In genomic region chr4:75843596-75843995, GRCh38 we compare ENCODE assay signal across 18 cellular contexts. TPM values are rescaled to one million over a fixed set of nuclear protein-coding genes. Genes with fewer than 3 reads are reported as not detected.
DNase-seq lines count a peak whose midpoint lies in the region; ATAC-seq and TF ChIP-seq lines count a peak whose summit lies in the region.
"Had no signal": no experiment of that assay in that cellular context is flagged by ENCODE, and none has a peak within 500 bp of the region (broad histone marks: within the 10 kb centered on the region; RNA-seq: fewer than 3 reads in every experiment).

No MANE protein-coding gene starts in this region.

- H3K4me3 ChIP-seq in HL-60 (replicated peaks; ENCODE audit: insufficient read depth, low read length) (no peak overlapping the region), upper lobe of left lung (no peak overlapping the region), WERI-Rb-1 (ENCODE audit: low read depth, low read length) (no peak overlapping the region)

- H3K27me3 ChIP-seq in HL-60 (ENCODE audit: insufficient read depth, poor library complexity, severe bottlenecking) (no peaks in the 10 kb centered on the region), upper lobe of left lung (no peaks in the 10 kb centered on the region), WERI-Rb-1 (ENCODE audit: insufficient read depth, low read depth, severe bottlenecking) (no peaks in the 10 kb centered on the region)
- H3K27me3 ChIP-seq: neutrophil had no signal

- DNase-seq in HL-60 (ENCODE audit: low read depth in 1 of 2, low spot score in 1 of 2) = no peak
- DNase-seq in astrocyte of the hippocampus (ENCODE audit: low read depth, low spot score) = peak; percentile 21
- DNase-seq in nephron progenitor cell = no peak
- no peak for DNase-seq in upper lobe of left lung
- no peak for DNase-seq in WERI-Rb-1
- DNase-seq: activated naive CD4-positive, alpha-beta T cell treated with anti-CD3 and anti-CD28 coated beads, Interleukin-2, amount 50 U/mL, for 16 hours; activated T-cell treated with anti-CD3 and anti-CD28 coated beads, Interleukin-2, amount 50 U/mL, for 72 hours; AML-193; effector memory CD8-positive, alpha-beta T cell; NCI-H1105; NCI-H510A treated with DMSO at 0.1 percent for 48 hours; RPMI8226 had no signal

- H3K9me3 ChIP-seq in upper lobe of left lung = no peaks in the 10 kb centered on the region
- H3K9me3 ChIP-seq in WERI-Rb-1 (ENCODE audit: severe bottlenecking) = no peaks in the 10 kb centered on the region
- H3K9me3 ChIP-seq: neutrophil had no signal

- no peaks in the 10 kb centered on the region for H3K27me3 Mint-ChIP-seq in nephron progenitor cell (ENCODE audit: low read depth, poor library complexity)
- H3K27me3 Mint-ChIP-seq: effector memory CD8-positive, alpha-beta T cell had no signal

- no peaks in the 10 kb centered on the region for H3K9me3 Mint-ChIP-seq in nephron progenitor cell
- H3K9me3 Mint-ChIP-seq: activated T-cell treated with anti-CD3 and anti-CD28 coated beads, Interleukin-2, amount 50 U/mL, for 72 hours; effector memory CD8-positive, alpha-beta T cell had no signal

- WGBS in upper lobe of left lung, 2 donors = 93 to 98% methylated on average over 4 of the region's 4 CpGs

- TF ChIP-seq CTCF in HL-60 (IDR thresholded peaks at IDR 0.05; ENCODE audit: insufficient read depth, low read length) (no peak), nephron progenitor cell (IDR thresholded peaks at IDR 0.05) (no peak), upper lobe of left lung (IDR thresholded peaks at IDR 0.05) (no peak), WERI-Rb-1 (IDR thresholded peaks at IDR 0.05; ENCODE audit: low read depth, low read length) (no peak)

- H3K27ac Mint-ChIP-seq in nephron progenitor cell = peak overlapping the region; percentile 75
- H3K27ac Mint-ChIP-seq: activated T-cell treated with anti-CD3 and anti-CD28 coated beads, Interleukin-2, amount 50 U/mL, for 72 hours; effector memory CD8-positive, alpha-beta T cell had no signal

- H3K4me1 ChIP-seq in upper lobe of left lung = peaks cover 0 to 16% (median 7%) of the 10 kb centered on the region in 4 donors

- H3K4me1 Mint-ChIP-seq in nephron progenitor cell = peaks cover 19% of the 10 kb centered on the region

- no peak for TF ChIP-seq POLR2A in upper lobe of left lung (IDR thresholded peaks at IDR 0.05)

- TF ChIP-seq EP300 in upper lobe of left lung (IDR thresholded peaks at IDR 0.05) = no peak

- H3K27ac ChIP-seq in HL-60 (replicated peaks) (peak overlapping the region; percentile 25; the same call in 1 of the 2 replicates), upper lobe of left lung (peak overlapping the region in 3 of 4 donors; percentile 27 to 36 (median 33)), WERI-Rb-1 (no peak overlapping the region)
- H3K27ac ChIP-seq: neutrophil had no signal

- H3K4me3 Mint-ChIP-seq in nephron progenitor cell = no peak overlapping the region
- H3K4me3 Mint-ChIP-seq: activated T-cell treated with anti-CD3 and anti-CD28 coated beads, Interleukin-2, amount 50 U/mL, for 72 hours; effector memory CD8-positive, alpha-beta T cell had no signal

- H3K36me3 ChIP-seq in upper lobe of left lung = no peaks in the 10 kb centered on the region
- H3K36me3 ChIP-seq in WERI-Rb-1 = no peaks in the 10 kb centered on the region
- H3K36me3 ChIP-seq: neutrophil had no signal

- H3K36me3 Mint-ChIP-seq in nephron progenitor cell (ENCODE audit: low read depth) = no peaks in the 10 kb centered on the region

- ATAC-seq in upper lobe of left lung (ENCODE audit: low FRiP score in 2 of 2) (no peak), GM21367 (IDR thresholded peaks at IDR 0.05; ENCODE audit: unreplicated experiment) (no peak), esophagus mucosa (no peak)
- ATAC-seq: activated T-cell treated with anti-CD3 and anti-CD28 coated beads, Interleukin-2, amount 50 U/mL, for 72 hours; effector memory CD8-positive, alpha-beta T cell had no signal

RNA-seq across cellular contexts. Expression of gene PPEF2, which starts 58.7 kb away (rescaled TPM):
- total RNA-seq in upper lobe of left lung (not detected), esophagus mucosa (not detected)
- total RNA-seq: activated CD8-positive, alpha-beta memory T cell treated with anti-CD3 and anti-CD28 coated beads for 36 hours; activated T-cell treated with anti-CD3 and anti-CD28 coated beads, Interleukin-2, amount 50 U/mL, for 72 hours; cerebellum; renal cortical epithelial cell had no signal
